ENCODE assay signal across 11 cellular contexts in genomic region chr17:75983501-75984181, GRCh38. TPM values are rescaled to one million over a fixed set of nuclear protein-coding genes. Genes with fewer than 3 reads are reported as not detected.
DNase-seq lines count a peak whose midpoint lies in the region; TF ChIP-seq lines count a peak whose summit lies in the region.
"Had no signal": no experiment of that assay in that cellular context is flagged by ENCODE, and none has a peak within 500 bp of the region (broad histone marks: within the 10 kb centered on the region; RNA-seq: fewer than 3 reads in every experiment).

No MANE protein-coding gene starts in this region.

- peak overlapping the region; percentile 49; the same call in 1 of the 2 replicates for H3K9ac ChIP-seq in GM23248

- no peak for TF ChIP-seq POLR2A in erythroblast (IDR thresholded peaks at IDR 0.05; ENCODE audit: low read length)

- peaks cover 40% of the 10 kb centered on the region for H3F3A ChIP-seq in GM23248 (ENCODE audit: insufficient read depth)

- peaks cover 14% of the 10 kb centered on the region for H3K79me2 ChIP-seq in GM23248 (ENCODE audit: insufficient read depth)

- DNase-seq in GM23248 (peak; percentile 63), NOMO-1 treated with DMSO at 0.1 percent for 48 hours (lab: John Stamatoyannopoulos, UW; ENCODE audit: unreplicated experiment) (peak; percentile 69), erythroblast (lab: John Stamatoyannopoulos, UW) (peak; percentile 78 to 79), neural crest cell (ENCODE audit: low read depth, low spot score) (no peak), pons (ENCODE audit: low spot score) (no peak), hepatic stellate cell (ENCODE audit: low spot score) (no peak), dedifferentiated amniotic fluid mesenchymal stem cell (ENCODE audit: extremely low spot score) (no peak), brain microvascular endothelial cell (no peak)
- DNase-seq: HCEC 1CT, NCI-H526, sigmoid colon had no signal

- H3K27me3 ChIP-seq in GM23248 (replicated peaks; ENCODE audit: insufficient read depth) = no peaks in the 10 kb centered on the region
- H3K27me3 ChIP-seq in brain microvascular endothelial cell (replicated peaks) = no peaks in the 10 kb centered on the region
- H3K27me3 ChIP-seq: sigmoid colon had no signal

- no peaks in the 10 kb centered on the region for H3K27me3 Mint-ChIP-seq in neural crest cell (ENCODE audit: low read depth)

- H3K27ac ChIP-seq in GM23248 (peak overlapping the region; percentile 99), brain microvascular endothelial cell (no peak overlapping the region)
- H3K27ac ChIP-seq: sigmoid colon had no signal

- peaks cover 3% of the 10 kb centered on the region for H3K36me3 Mint-ChIP-seq in neural crest cell (ENCODE audit: low read depth)

- peaks cover 39% of the 10 kb centered on the region for H3K4me1 Mint-ChIP-seq in neural crest cell

- H3K27ac Mint-ChIP-seq in neural crest cell (ENCODE audit: unreplicated experiment) = no peak overlapping the region

- in situ Hi-C loops in GM23248 (cut with MboI) (no loop called here), brain microvascular endothelial cell (cut with HindIII; ENCODE audit: low pct_ligation_motif_present, low sequenced_read_pairs) (no loop called here)

- no peak for TF ChIP-seq CTCF in neural crest cell (conservative IDR thresholded peaks at IDR 0.05)
- no peak for TF ChIP-seq CTCF in brain microvascular endothelial cell (IDR thresholded peaks at IDR 0.05; ENCODE audit: low read depth, low read length, missing control alignments)

- H3K4me1 ChIP-seq in GM23248 (ENCODE audit: insufficient read depth) = peaks cover 41% of the 10 kb centered on the region

- H3K4me2 ChIP-seq in GM23248 (ENCODE audit: unreplicated experiment) = peak overlapping the region; percentile 17

- no peak overlapping the region for H3K4me3 ChIP-seq in GM23248
- no peak overlapping the region for H3K4me3 ChIP-seq in brain microvascular endothelial cell (ENCODE audit: low read depth, low read length)
- H3K4me3 ChIP-seq: sigmoid colon had no signal

- H2AFZ ChIP-seq in GM23248 = no peak overlapping the region

- no peaks in the 10 kb centered on the region for H3K9me3 ChIP-seq in GM23248 (ENCODE audit: low read depth)
- H3K9me3 ChIP-seq: sigmoid colon had no signal

- H4K20me1 ChIP-seq in GM23248 (ENCODE audit: insufficient read depth) = no peaks in the 10 kb centered on the region

- H3K9me2 ChIP-seq in GM23248 (ENCODE audit: insufficient read depth) = no peaks in the 10 kb centered on the region

- H3K4me3 Mint-ChIP-seq in neural crest cell = peak overlapping the region; percentile 42

- WGBS in GM23248 (ENCODE audit: low coverage in 1 of 2, low lambda C conversion rate in 2 of 2, missing lambda C conversion rate in 2 of 2), 2 experiments = 6% methylated on average over 6 of the region's 6 CpGs

- H3K36me3 ChIP-seq in GM23248 (ENCODE audit: low read depth) = no peaks in the 10 kb centered on the region
- H3K36me3 ChIP-seq in brain microvascular endothelial cell (replicated peaks) = no peaks in the 10 kb centered on the region
- H3K36me3 ChIP-seq: sigmoid colon had no signal

- H3K9me3 Mint-ChIP-seq in neural crest cell = no peaks in the 10 kb centered on the region

RNA-seq across cellular contexts. Expression of gene TEN1, which starts 4.6 kb away (rescaled TPM):
- 18.2 and 19.5 TPM in 2 replicates for total RNA-seq in GM23248 (2014; rRNA removed; shearing (Covaris generic))
- polyA plus RNA-seq in GM23248 (2016; fragmentation: Nextera tagmentation; extraction: Ambion mirVana) = 21.2 and 23.1 TPM in 2 replicates
- total RNA-seq in neural crest cell = 9.1 and 10.1 TPM in 2 replicates

RNA-seq across cellular contexts. Expression of gene ACOX1, which starts 4.7 kb away (rescaled TPM):
- 27.6 and 36.3 TPM in 2 replicates for total RNA-seq in GM23248 (2014; rRNA removed; shearing (Covaris generic))
- polyA plus RNA-seq in GM23248 (2016; fragmentation: Nextera tagmentation; extraction: Ambion mirVana) = 17.4 and 20.5 TPM in 2 replicates
- 19.3 and 22.3 TPM in 2 replicates for total RNA-seq in neural crest cell

RNA-seq across cellular contexts. Expression of gene CDK3, which starts 17.0 kb away (rescaled TPM):
- total RNA-seq in GM23248 (2014; rRNA removed; shearing (Covaris generic)) = 0.43 and 1.5 TPM in 2 replicates
- 1.9 and 2.0 TPM in 2 replicates for polyA plus RNA-seq in GM23248 (2016; fragmentation: Nextera tagmentation; extraction: Ambion mirVana)
- total RNA-seq in neural crest cell = 7.9 and 9.4 TPM in 2 replicates

RNA-seq across cellular contexts. Expression of gene FBF1, which starts 42.8 kb away (rescaled TPM):
- 8.3 and 16.6 TPM in 2 replicates for total RNA-seq in GM23248 (2014; rRNA removed; shearing (Covaris generic))
- 4.3 TPM in 2 replicates for polyA plus RNA-seq in GM23248 (2016; fragmentation: Nextera tagmentation; extraction: Ambion mirVana)
- total RNA-seq in neural crest cell = 21.7 and 25.9 TPM in 2 replicates

RNA-seq across cellular contexts. Expression of gene EVPL, which starts 43.5 kb away (rescaled TPM):
- not detected in 2 replicates for total RNA-seq in GM23248 (2014; rRNA removed; shearing (Covaris generic))
- polyA plus RNA-seq in GM23248 (2016; fragmentation: Nextera tagmentation; extraction: Ambion mirVana) = not detected in 2 replicates
- not detected in 2 replicates for total RNA-seq in neural crest cell

Comparison
In these comparisons a context has a peak if more than half of its experiments do, and no peak if none do; other contexts are left out.
1. DNase-seq: peak in GM23248 (single experiment), NOMO-1 treated with DMSO at 0.1 percent for 48 hours (single experiment) and erythroblast (2 of 2); none in neural crest cell (single experiment), pons (single experiment), hepatic stellate cell (single experiment), dedifferentiated amniotic fluid mesenchymal stem cell (single experiment) and brain microvascular endothelial cell (single experiment).